In the genomic region with DNA sequence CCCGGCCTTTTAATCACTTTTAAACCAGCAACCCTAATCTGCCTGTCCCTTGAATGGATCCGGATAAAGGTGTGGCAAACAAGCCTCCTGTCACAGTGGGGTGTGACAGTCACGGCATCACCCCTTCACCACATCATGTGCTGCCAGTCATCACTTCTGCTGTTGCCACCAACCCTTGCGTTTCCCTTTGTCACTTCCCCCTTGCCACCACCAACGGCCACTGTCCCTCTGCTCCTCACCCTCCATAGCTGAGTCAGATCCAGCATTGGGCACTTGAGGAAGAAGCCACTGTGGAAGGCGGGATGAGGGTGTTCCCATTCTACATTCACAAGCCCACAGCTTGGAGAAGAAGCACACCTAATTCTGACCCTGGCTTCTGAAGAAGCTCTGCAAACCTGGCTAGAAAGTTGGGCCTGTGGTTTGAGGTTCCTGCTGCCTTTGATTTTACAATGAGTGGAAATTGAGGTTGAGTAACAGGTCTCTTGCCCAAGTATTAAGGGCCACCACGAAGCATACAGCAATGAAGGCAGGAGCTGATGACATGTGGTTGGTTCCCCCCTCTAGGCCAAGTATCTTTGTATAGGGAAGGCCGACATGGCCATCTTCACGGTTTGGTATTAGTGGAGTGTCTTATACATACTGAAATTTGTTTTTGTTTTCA, we compare ENCODE assay signal across 8 cellular contexts. TPM values are rescaled to one million over a fixed set of nuclear protein-coding genes. Genes with fewer than 3 reads are reported as not detected.
DNase-seq lines count a peak whose midpoint lies in the region; ATAC-seq and TF ChIP-seq lines count a peak whose summit lies in the region.

No MANE protein-coding gene starts in this region.

- no peak for TF ChIP-seq CTCF in omental fat pad (IDR thresholded peaks at IDR 0.05)

- ATAC-seq in GM18498 (IDR thresholded peaks at IDR 0.05; ENCODE audit: unreplicated experiment) (peak; percentile 75), omental fat pad (ENCODE audit: low FRiP score) (peak; percentile 44), HG03135 (IDR thresholded peaks at IDR 0.05; ENCODE audit: unreplicated experiment) (no peak), HG02973 (IDR thresholded peaks at IDR 0.05; ENCODE audit: unreplicated experiment) (no peak)

- DNase-seq in SIG-M5 (lab: John Stamatoyannopoulos, UW) (peak; percentile 93), omental fat pad (ENCODE audit: low spot score) (no peak), inferior parietal cortex (ENCODE audit: extremely low spot score) (no peak), COR-L47 (lab: John Stamatoyannopoulos, UW) (no peak)
- peak; percentile 65 for DNase-seq in activated naive CD4-positive, alpha-beta T cell treated with Interleukin-2 at 50 U/mL for 16 hours

RNA-seq across cellular contexts. Expression of a gene that starts 22.9 kb away (rescaled TPM):
- total RNA-seq in omental fat pad = 10 to 100 TPM; 59.3 to 76.3 (median 68.2) TPM

Comparison
In these comparisons a context has a peak if more than half of its experiments do, and no peak if none do; other contexts are left out.
1. ATAC-seq: peak in GM18498 (single experiment) and omental fat pad (single experiment); none in HG03135 (single experiment) and HG02973 (single experiment).
2. DNase-seq: peak in SIG-M5 (single experiment) and activated naive CD4-positive, alpha-beta T cell treated with Interleukin-2 at 50 U/mL for 16 hours (single experiment); none in omental fat pad (single experiment), inferior parietal cortex (single experiment) and COR-L47 (single experiment).